1 cellular context compared by ENCODE assay signal in the genomic region with DNA sequence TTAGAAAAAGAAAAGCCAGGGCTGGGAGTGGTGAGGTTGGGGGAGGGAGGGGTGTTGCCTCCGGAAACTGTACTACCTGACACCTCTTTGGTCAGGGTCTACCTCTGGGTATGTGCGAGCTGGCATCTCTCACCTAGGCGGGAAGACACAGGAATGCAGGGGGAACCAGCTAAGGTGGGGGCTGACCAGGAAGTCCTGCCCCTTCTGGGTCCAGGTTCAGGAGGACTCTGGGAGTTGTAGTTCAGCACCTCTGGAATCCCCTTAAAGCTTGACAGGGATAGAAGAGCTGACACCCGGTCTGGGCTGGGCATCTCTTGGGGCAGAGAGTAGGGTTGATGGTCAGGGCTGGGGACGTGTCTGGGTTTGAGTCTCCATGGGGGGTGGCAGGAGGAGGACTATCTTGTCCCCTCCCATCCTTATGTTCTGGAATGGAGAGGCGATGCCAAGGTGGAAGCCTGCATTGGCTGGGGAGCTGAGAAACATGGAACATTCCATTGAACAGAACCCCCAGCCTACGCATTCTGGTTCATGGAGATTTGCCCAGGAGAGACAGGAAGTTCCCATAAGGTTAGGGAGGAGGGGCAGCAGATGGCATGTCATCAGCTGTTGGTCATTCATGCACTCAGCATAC.
TF ChIP-seq lines count a peak whose summit lies in the region.

No MANE protein-coding gene starts in this region.

TF ChIP-seq in GM12878, 131 proteins besides CTCF, POLR2A, EP300 and RAD21:
- peak; percentile 38 for TF ChIP-seq SIX5 (IDR thresholded peaks at IDR 0.05; ENCODE audit: low read depth, low read length, severe bottlenecking)
- peak; percentile 59 for TF ChIP-seq HCFC1 (IDR thresholded peaks at IDR 0.05; ENCODE audit: low read length)
- no peak for TF ChIP-seq BCL3 (IDR thresholded peaks at IDR 0.05; ENCODE audit: borderline replicate concordance, insufficient read depth, low read depth, low read length, poor library complexity, severe bottlenecking)
- peak; percentile 47 for TF ChIP-seq GABPA (IDR thresholded peaks at IDR 0.05; ENCODE audit: low read depth)
- TF ChIP-seq JUNB (IDR thresholded peaks at IDR 0.05): no peak
- peak; percentile 11; the same call in 1 of the 2 replicates for TF ChIP-seq NR2C1 (IDR thresholded peaks at IDR 0.05)
